Comparison of ENCODE assay signal across 8 cellular contexts in genomic region chr22:36385491-36386350, GRCh38. TPM values are rescaled to one million over a fixed set of nuclear protein-coding genes. Genes with fewer than 3 reads are reported as not detected.
A peak's percentile ranks its signal among the peaks of the same experiment; 100 is the strongest.
DNase-seq lines count a peak whose midpoint lies in the region; ATAC-seq and TF ChIP-seq lines count a peak whose summit lies in the region.

No MANE protein-coding gene starts in this region.

- H3K9ac ChIP-seq in GM23248: peak overlapping the region; percentile 87
- H3K9ac ChIP-seq in OCI-LY1 (ENCODE audit: low read length): peak overlapping the region; percentile 79
- peak overlapping the region; percentile 82 to 88 (median 82) for H3K9ac ChIP-seq in skeletal muscle tissue (ENCODE audit: low read depth in 1 of 3, low read length in 3 of 3)

- H3K9me2 ChIP-seq in GM23248 (ENCODE audit: insufficient read depth) (no peaks in the 10 kb centered on the region), OCI-LY1 (ENCODE audit: low read depth, low read length) (no peaks in the 10 kb centered on the region)

- no peaks in the 10 kb centered on the region for H3K9me3 ChIP-seq in GM23248 (ENCODE audit: low read depth)
- no peaks in the 10 kb centered on the region for H3K9me3 ChIP-seq in OCI-LY1 (ENCODE audit: low read length)
- H3K9me3 ChIP-seq in right cardiac atrium (ENCODE audit: control insufficient read depth, low read length): no peaks in the 10 kb centered on the region
- no peaks in the 10 kb centered on the region for H3K9me3 ChIP-seq in skeletal muscle tissue (ENCODE audit: control insufficient read depth in 3 of 3, low read length in 3 of 3)

- H3K4me3 ChIP-seq in GM23248 (peak overlapping the region; percentile 91), OCI-LY1 (ENCODE audit: low read depth, low read length, poor library complexity, severe bottlenecking) (peak overlapping the region; percentile 79), right cardiac atrium (ENCODE audit: low read length) (peak overlapping the region; percentile 89), skeletal muscle tissue (ENCODE audit: low read length in 3 of 3) (peak overlapping the region; percentile 64 to 83 (median 75))

- H3K36me3 ChIP-seq in GM23248 (ENCODE audit: low read depth) (no peaks in the 10 kb centered on the region), OCI-LY1 (ENCODE audit: insufficient read depth, low read length) (peaks cover 25% of the 10 kb centered on the region; the same call in 1 of the 2 replicates), skeletal muscle tissue (ENCODE audit: control insufficient read depth in 3 of 3, insufficient read depth in 3 of 3, low read length in 3 of 3) (peaks cover 0 to 7% (median 0%) of the 10 kb centered on the region in 3 donors)

- H3K9me3 Mint-ChIP-seq in activated naive CD8-positive, alpha-beta T cell treated with anti-CD3 and anti-CD28 coated beads for 36 hours: no peaks in the 10 kb centered on the region

- H3K79me2 ChIP-seq in GM23248 (ENCODE audit: insufficient read depth): peaks cover 77% of the 10 kb centered on the region
- peaks cover 49% of the 10 kb centered on the region for H3K79me2 ChIP-seq in OCI-LY1 (ENCODE audit: insufficient read depth, low read length)

- peaks cover 47% of the 10 kb centered on the region for H3K36me3 Mint-ChIP-seq in activated naive CD8-positive, alpha-beta T cell treated with anti-CD3 and anti-CD28 coated beads for 36 hours

- DNase-seq in GM23248 (peak; percentile 81), right cardiac atrium (peak; percentile 46 to 70 (median 61))
- peak; percentile 70 for DNase-seq in activated naive CD8-positive, alpha-beta T cell treated with anti-CD3 and anti-CD28 coated beads for 36 hours

- H3F3A ChIP-seq in GM23248 (ENCODE audit: insufficient read depth) (peaks cover 48% of the 10 kb centered on the region), OCI-LY1 (ENCODE audit: insufficient read depth, low read length) (peaks cover 10% of the 10 kb centered on the region; the same call in 1 of the 2 replicates)

- H3K4me2 ChIP-seq in GM23248 (ENCODE audit: unreplicated experiment) (peak overlapping the region; percentile 88), OCI-LY1 (ENCODE audit: low read length) (peak overlapping the region; percentile 87)

- 5 to 8% methylated on average over 11 to 12 of the region's 12 CpGs for WGBS in GM23248 (ENCODE audit: low coverage in 1 of 2, low lambda C conversion rate in 2 of 2, missing lambda C conversion rate in 2 of 2), 2 experiments
- WGBS in right cardiac atrium: 5% methylated on average over 12 of the region's 12 CpGs

- peaks cover 32% of the 10 kb centered on the region for H3K4me1 ChIP-seq in GM23248 (ENCODE audit: insufficient read depth)
- H3K4me1 ChIP-seq in OCI-LY1 (ENCODE audit: insufficient read depth, low read length, severe bottlenecking): peaks cover 63% of the 10 kb centered on the region
- H3K4me1 ChIP-seq in right cardiac atrium (ENCODE audit: control insufficient read depth, insufficient read depth, low read length): peaks cover 7% of the 10 kb centered on the region
- peaks cover 28 to 37% (median 37%) of the 10 kb centered on the region in 3 donors for H3K4me1 ChIP-seq in skeletal muscle tissue (ENCODE audit: control insufficient read depth in 3 of 3, insufficient read depth in 3 of 3, low read length in 3 of 3)

- ATAC-seq in right cardiac atrium (no peak), HG02571 (IDR thresholded peaks at IDR 0.05; ENCODE audit: unreplicated experiment) (no peak), GM19324 (IDR thresholded peaks at IDR 0.05; ENCODE audit: low FRiP score, unreplicated experiment) (no peak), HG03039 (IDR thresholded peaks at IDR 0.05; ENCODE audit: unreplicated experiment) (no peak)

- peaks cover 54% of the 10 kb centered on the region for H3K4me1 Mint-ChIP-seq in activated naive CD8-positive, alpha-beta T cell treated with anti-CD3 and anti-CD28 coated beads for 36 hours

- H4K20me1 ChIP-seq in GM23248 (ENCODE audit: insufficient read depth) (peaks cover 22% of the 10 kb centered on the region), OCI-LY1 (ENCODE audit: insufficient read depth, low read length) (no peaks in the 10 kb centered on the region)

- no peaks in the 10 kb centered on the region for H3K27me3 Mint-ChIP-seq in activated naive CD8-positive, alpha-beta T cell treated with anti-CD3 and anti-CD28 coated beads for 36 hours

- H2AFZ ChIP-seq in GM23248: no peak overlapping the region
- H2AFZ ChIP-seq in OCI-LY1 (ENCODE audit: low read length): no peak overlapping the region

- no peak for TF ChIP-seq CTCF in OCI-LY1 (IDR thresholded peaks at IDR 0.05; ENCODE audit: low read length)

- intact Hi-C loops in right cardiac atrium (cut with DNase I): loop anchor here (5.0 to 10.0 kb wide), 7 partner anchors 51 to 87 kb away; no protein-coding TSS in a partner anchor

- peak overlapping the region; percentile 96 for H3K27ac Mint-ChIP-seq in activated naive CD8-positive, alpha-beta T cell treated with anti-CD3 and anti-CD28 coated beads for 36 hours

- peak overlapping the region; percentile 82 for H3K27ac ChIP-seq in GM23248
- H3K27ac ChIP-seq in OCI-LY1 (ENCODE audit: low read depth, low read length, poor library complexity, severe bottlenecking): peak overlapping the region; percentile 94
- H3K27ac ChIP-seq in right cardiac atrium (ENCODE audit: low read length): peak overlapping the region; percentile 91
- peak overlapping the region; percentile 88 for H3K27ac ChIP-seq in skeletal muscle tissue (ENCODE audit: low read depth, low read length)

- H3K27me3 ChIP-seq in GM23248 (replicated peaks; ENCODE audit: insufficient read depth) (no peaks in the 10 kb centered on the region), OCI-LY1 (ENCODE audit: insufficient read depth, low read length) (no peaks in the 10 kb centered on the region), right cardiac atrium (ENCODE audit: control insufficient read depth, insufficient read depth) (no peaks in the 10 kb centered on the region), skeletal muscle tissue (ENCODE audit: control insufficient read depth in 3 of 3, insufficient read depth in 3 of 3, low read length in 3 of 3) (no peaks in the 10 kb centered on the region)

- in situ Hi-C loops in GM23248 (cut with MboI): no loop called here

- peak overlapping the region; percentile 98 for H3K4me3 Mint-ChIP-seq in activated naive CD8-positive, alpha-beta T cell treated with anti-CD3 and anti-CD28 coated beads for 36 hours

RNA-seq across cellular contexts. Expression of gene MYH9, which starts 2.0 kb away (rescaled TPM):
- 420 and 453 TPM in 2 replicates for total RNA-seq in GM23248 (2014; rRNA removed; shearing (Covaris generic))
- polyA plus RNA-seq in GM23248 (2016; fragmentation: Nextera tagmentation; extraction: Ambion mirVana) (282 and 287 TPM in 2 replicates), right cardiac atrium (92.5 TPM)
- total RNA-seq in activated naive CD8-positive, alpha-beta T cell treated with anti-CD3 and anti-CD28 coated beads for 36 hours: 100 to 1,000 TPM; 551 to 554 TPM
- total RNA-seq in right cardiac atrium (100 to 1,000 TPM; 140 to 224 (median 163) TPM), skeletal muscle tissue (111 TPM)
